ENCODE assay signal across 14 cellular contexts in the genomic region with DNA sequence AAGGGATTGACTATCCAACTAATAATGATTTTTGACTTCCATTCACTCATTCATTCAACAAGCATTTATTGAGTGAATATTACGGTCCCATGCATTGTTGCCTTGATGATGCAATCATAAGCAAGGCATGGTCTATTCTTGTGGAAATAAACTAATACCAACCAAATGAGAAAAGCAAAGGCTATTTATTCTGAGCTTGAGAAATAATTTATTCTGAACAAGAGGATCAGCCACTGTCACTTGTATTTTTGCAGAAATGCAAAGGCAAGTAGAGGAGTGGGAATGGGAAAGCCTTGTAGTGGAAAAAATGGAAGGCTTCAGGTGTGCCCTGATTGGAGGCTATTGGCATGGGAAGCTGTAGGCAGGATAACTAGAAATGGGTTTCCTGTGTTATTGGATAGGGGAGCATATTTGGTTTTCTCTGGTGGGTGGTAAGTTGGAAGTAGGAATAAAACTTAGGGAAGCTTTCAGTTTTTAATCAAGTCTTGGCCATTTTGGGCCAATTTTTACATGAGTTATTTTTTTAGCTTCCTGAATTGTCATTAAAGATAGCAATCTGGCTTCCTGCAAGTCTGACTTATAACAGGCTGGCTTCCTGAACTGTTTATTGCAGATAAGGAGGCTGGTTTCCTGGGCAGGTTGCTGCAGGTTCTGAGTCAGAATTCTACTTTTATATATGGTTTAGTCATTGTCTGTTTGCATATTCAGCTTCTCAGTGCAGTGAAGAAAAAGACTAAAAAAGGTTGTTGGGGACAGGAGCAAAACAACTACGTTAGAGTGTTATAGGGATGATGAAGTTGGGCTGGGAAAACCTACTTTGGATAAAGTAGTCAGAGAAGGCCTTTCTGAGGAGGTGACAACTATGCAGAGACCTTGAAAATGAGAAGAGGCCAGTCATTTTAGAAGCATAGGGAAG.
DNase-seq lines count a peak whose midpoint lies in the region; ATAC-seq, FAIRE-seq and TF ChIP-seq lines count a peak whose summit lies in the region.
"Had no signal": no experiment of that assay in that cellular context is flagged by ENCODE, and none has a peak within 500 bp of the region (broad histone marks: within the 10 kb centered on the region; RNA-seq: fewer than 3 reads in every experiment).

No MANE protein-coding gene starts in this region.

- no peaks in the 10 kb centered on the region for H3K9me3 ChIP-seq in mammary epithelial cell (replicated peaks; ENCODE audit: insufficient read depth, low read length)
- H3K9me3 ChIP-seq: right lobe of liver had no signal

- H3K4me2 ChIP-seq in mammary epithelial cell (ENCODE audit: insufficient read depth, low read depth, low read length) = peak overlapping the region; percentile 55
- H3K4me2 ChIP-seq: KMS-11 had no signal

- no peak for TF ChIP-seq POLR2A in GM12891 (IDR thresholded peaks at IDR 0.05; ENCODE audit: low read depth, low read length)

- no TSS peak for BruUV-seq in mammary epithelial cell (replicated peaks; lab: Mats Ljungman, UMichigan)

- no peak overlapping the region for H3K27ac ChIP-seq in mammary epithelial cell (ENCODE audit: insufficient read depth, low read depth, low read length)
- H3K27ac ChIP-seq: KMS-11, right lobe of liver had no signal

- 60% methylated on average over 2 of the region's 2 CpGs for WGBS in mammary epithelial cell (ENCODE audit: low coverage, missing lambda C conversion rate)

- no peaks in the 10 kb centered on the region for H3K79me2 ChIP-seq in mammary epithelial cell (ENCODE audit: insufficient read depth, low read length)

- CTCF ChIA-PET in mammary epithelial cell (lab: Charles Lee; ENCODE audit: low non-redundant PET) = interaction anchor here (0.6 kb wide), 1 partner anchor 106 kb away, joined by 6 read pairs; no protein-coding TSS in a partner anchor

- no peak for FAIRE-seq in GM12891 (lab: Jason Lieb, UNC)

- no peak for TF ChIP-seq CTCF in mammary epithelial cell (conservative IDR thresholded peaks at IDR 0.05 in 1 of 2, IDR thresholded peaks at IDR 0.05 in 1 of 2; ENCODE audit: extremely low read depth in 1 of 2, insufficient read depth in 1 of 2, low read depth in 1 of 2, low read length in 2 of 2)

- peak overlapping the region; percentile 50 for H2AFZ ChIP-seq in mammary epithelial cell (ENCODE audit: low read depth, low read length)

- no peaks in the 10 kb centered on the region for H3K27me3 ChIP-seq in mammary epithelial cell (ENCODE audit: insufficient read depth, low read length)
- H3K27me3 ChIP-seq: right lobe of liver had no signal

- no peaks in the 10 kb centered on the region for H4K20me1 ChIP-seq in mammary epithelial cell (ENCODE audit: insufficient read depth, low read length)

- H3K36me3 ChIP-seq in mammary epithelial cell (ENCODE audit: insufficient read depth, low read length) = no peaks in the 10 kb centered on the region
- H3K36me3 ChIP-seq: right lobe of liver had no signal

- no peak overlapping the region for H3K9ac ChIP-seq in mammary epithelial cell (ENCODE audit: insufficient read depth, low read length)
- H3K9ac ChIP-seq: KMS-11 had no signal

- in situ Hi-C loops in mammary epithelial cell (cut with MboI; ENCODE audit: low sequenced_read_pairs in 2 of 2) = no loop called here

- ATAC-seq in left colon = peak; percentile 89
- no peak for ATAC-seq in GM21423 (IDR thresholded peaks at IDR 0.05; ENCODE audit: unreplicated experiment)
- ATAC-seq: natural killer cell treated with Interleukin-12 subunit alpha and Interleukin-12 subunit beta and Interleukin-15 and Interleukin-18, amount 100 ng/mL, for 72 hours had no signal

- peaks cover 15% of the 10 kb centered on the region for H3K4me1 ChIP-seq in mammary epithelial cell (ENCODE audit: insufficient read depth, low read length)

- DNase-seq in Daoy (ENCODE audit: low read depth) = peak; percentile 38
- peak; percentile 89 for DNase-seq in M059J (ENCODE audit: low read depth)
- peak; percentile 79 for DNase-seq in mammary epithelial cell
- no peak for DNase-seq in left colon
- no peak for DNase-seq in GM12891 (ENCODE audit: insufficient read length, low spot score)
- no peak for DNase-seq in DMS 273 treated with DMSO at 0.1 percent for 48 hours (lab: John Stamatoyannopoulos, UW)
- no peak for DNase-seq in NCI-H774 (lab: John Stamatoyannopoulos, UW)
- DNase-seq: foreskin melanocyte, islet precursor cell, NCI-H2171, right lobe of liver had no signal

- dilution Hi-C loops in mammary epithelial cell (cut with HindIII; ENCODE audit: low sequenced_read_pairs) = loop anchor here (5.0 kb wide), 1 partner anchor 97 kb away; no protein-coding TSS in a partner anchor

- no peak overlapping the region for H3K4me3 ChIP-seq in mammary epithelial cell (replicated peaks in 1 of 3; ENCODE audit: insufficient read depth in 1 of 3, low read depth in 2 of 3, low read length in 3 of 3)
- H3K4me3 ChIP-seq: right lobe of liver had no signal

- intact Hi-C loops in mammary epithelial cell (cut with micrococcal nuclease) = no loop called here
- intact Hi-C loops in left colon (cut with DNase I, micrococcal nuclease) = no loop called here

TF ChIP-seq in GM12891, 5 proteins besides CTCF, POLR2A, EP300 and RAD21:
- no peak for TF ChIP-seq POLR2AphosphoS5 (IDR thresholded peaks at IDR 0.05; ENCODE audit: low read depth, low read length)
- TF ChIP-seq POU2F2 (IDR thresholded peaks at IDR 0.05; ENCODE audit: low read depth, low read length) = no peak
- TF ChIP-seq TAF1 (IDR thresholded peaks at IDR 0.05; ENCODE audit: low read depth, low read length) = no peak
- no peak for TF ChIP-seq SPI1 (IDR thresholded peaks at IDR 0.05; ENCODE audit: low read depth, low read length)
- TF ChIP-seq PAX5 (IDR thresholded peaks at IDR 0.05; ENCODE audit: insufficient read depth, low read length, severe bottlenecking) = no peak

Comparison
In these comparisons a context has a peak if more than half of its experiments do, and no peak if none do; other contexts are left out.
1. DNase-seq: peak in Daoy (single experiment), M059J (single experiment) and mammary epithelial cell (single experiment); none in left colon (0 of 2), GM12891 (single experiment), DMS 273 treated with DMSO at 0.1 percent for 48 hours (single experiment) and NCI-H774 (single experiment).